9 cellular contexts compared by ENCODE assay signal in genomic region chr10:124688889-124689670, GRCh38. TPM values are rescaled to one million over a fixed set of nuclear protein-coding genes. Genes with fewer than 3 reads are reported as not detected.
DNase-seq lines count a peak whose midpoint lies in the region; ATAC-seq and TF ChIP-seq lines count a peak whose summit lies in the region.
"Had no signal": no experiment of that assay in that cellular context is flagged by ENCODE, and none has a peak within 500 bp of the region (broad histone marks: within the 10 kb centered on the region; RNA-seq: fewer than 3 reads in every experiment).

No MANE protein-coding gene starts in this region.

- no peaks in the 10 kb centered on the region for H3K9me3 Mint-ChIP-seq in MCF 10A (ENCODE audit: unreplicated experiment)
- H3K9me3 Mint-ChIP-seq: nephron had no signal

- peaks cover 10% of the 10 kb centered on the region for H3K4me1 Mint-ChIP-seq in MCF 10A (ENCODE audit: insufficient read depth, unreplicated experiment)

- no peak overlapping the region for H3K27ac Mint-ChIP-seq in MCF 10A (ENCODE audit: low read depth, unreplicated experiment)
- H3K27ac Mint-ChIP-seq: nephron had no signal

- DNase-seq in MCF 10A (ENCODE audit: unreplicated experiment) = peak; percentile 18
- no peak for DNase-seq in breast epithelium (ENCODE audit: low spot score in 2 of 2)
- DNase-seq in stimulated activated CD4-positive, alpha-beta T cell treated with anti-CD3 and anti-CD28 coated beads, Interleukin-1b, Interleukin-23, amount 100 ng/mL, for 48 hours = peak; percentile 80
- DNase-seq in AG08396 (ENCODE audit: low spot score) = no peak
- no peak for DNase-seq in inferior parietal cortex (ENCODE audit: extremely low spot score)
- DNase-seq in DMS114 treated with DMSO at 0.1 percent for 48 hours (lab: John Stamatoyannopoulos, UW; ENCODE audit: unreplicated experiment) = no peak

- H3K27ac ChIP-seq in breast epithelium (no peak overlapping the region), angular gyrus (ENCODE audit: low read depth, low read length) (peak overlapping the region; percentile 98)

- H3K4me3 Mint-ChIP-seq in MCF 10A (ENCODE audit: unreplicated experiment) = no peak overlapping the region
- H3K4me3 Mint-ChIP-seq: nephron had no signal

- no TSS peak for BruUV-seq in MCF 10A (replicated peaks; lab: Mats Ljungman, UMichigan)

- no peaks in the 10 kb centered on the region for H3K36me3 ChIP-seq in breast epithelium

- no peaks in the 10 kb centered on the region for H3K9me3 ChIP-seq in breast epithelium

- H3K36me3 Mint-ChIP-seq in MCF 10A (ENCODE audit: insufficient read depth, unreplicated experiment) = peaks cover 40% of the 10 kb centered on the region

- ATAC-seq in HG03565 (IDR thresholded peaks at IDR 0.05; ENCODE audit: unreplicated experiment) = peak; percentile 95

- POLR2A ChIA-PET in MCF 10A (lab: Yijun Ruan, JAX) = interaction anchor here (0.6 to 1.6 kb wide), 4 partner anchors 10 to 56 kb away, joined by 4 read pairs; no protein-coding TSS in a partner anchor

- peaks cover 0 to 10% of the 10 kb centered on the region in 2 donors for H3K4me1 ChIP-seq in breast epithelium

- TF ChIP-seq CTCF in MCF 10A (IDR thresholded peaks at IDR 0.05; ENCODE audit: unreplicated experiment) (no peak), breast epithelium (IDR thresholded peaks at IDR 0.05) (no peak)

- no peak for TF ChIP-seq POLR2A in breast epithelium (IDR thresholded peaks at IDR 0.05)

- CTCF ChIA-PET in MCF 10A (lab: Yijun Ruan, JAX) = interaction anchor here (0.9 to 2.2 kb wide), 5 partner anchors 15 to 151 kb away, joined by 3 to 18 read pairs (median 3); no protein-coding TSS in a partner anchor

- intact Hi-C loops in MCF 10A (cut with micrococcal nuclease) (no loop called here), breast epithelium (cut with DNase I; ENCODE audit: low total_unique reads) (no loop called here)

- H3K27me3 Mint-ChIP-seq in MCF 10A (ENCODE audit: insufficient read depth, unreplicated experiment) = no peaks in the 10 kb centered on the region

- no peaks in the 10 kb centered on the region for H3K27me3 ChIP-seq in breast epithelium

- no peak overlapping the region for H3K4me3 ChIP-seq in breast epithelium

RNA-seq across cellular contexts. Expression of gene FAM53B, which starts 55.1 kb away (rescaled TPM):
- total RNA-seq in MCF 10A (2022) (12.9 and 14.9 TPM in 2 replicates), breast epithelium (10 to 100 TPM; 17.0 to 39.7 (median 22.8) TPM)

Comparison
In these comparisons a context has a peak if more than half of its experiments do, and no peak if none do; other contexts are left out.
1. DNase-seq: peak in MCF 10A (single experiment) and stimulated activated CD4-positive, alpha-beta T cell treated with anti-CD3 and anti-CD28 coated beads, Interleukin-1b, Interleukin-23, amount 100 ng/mL, for 48 hours (single experiment); none in breast epithelium (0 of 2), AG08396 (single experiment), inferior parietal cortex (single experiment) and DMS114 treated with DMSO at 0.1 percent for 48 hours (single experiment).